ENCODE assay signal across 30 cellular contexts in the genomic region with DNA sequence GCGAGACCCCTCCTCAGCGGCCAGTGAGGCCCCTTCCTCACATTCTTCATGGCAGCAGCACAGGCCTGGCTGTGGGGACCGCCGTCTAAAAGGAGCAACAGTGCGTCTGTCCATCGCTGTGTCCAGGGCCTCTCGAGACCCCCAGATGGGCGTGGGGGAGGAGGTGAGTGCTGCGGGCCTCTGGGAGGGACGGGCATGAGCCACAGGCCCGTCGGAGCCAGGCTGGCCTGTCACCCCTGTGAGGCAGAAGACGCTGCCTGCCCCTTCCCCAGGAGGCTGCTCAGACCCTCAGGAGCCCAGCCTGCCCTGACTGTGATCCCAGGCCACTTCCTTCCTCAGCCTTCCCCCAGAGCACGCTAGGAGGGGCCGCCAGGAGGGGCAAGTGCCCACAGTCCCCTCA. TPM values are rescaled to one million over a fixed set of nuclear protein-coding genes. Genes with fewer than 3 reads are reported as not detected.
DNase-seq lines count a peak whose midpoint lies in the region; ATAC-seq and TF ChIP-seq lines count a peak whose summit lies in the region.
"Had no signal": no experiment of that assay in that cellular context is flagged by ENCODE, and none has a peak within 500 bp of the region (broad histone marks: within the 10 kb centered on the region; RNA-seq: fewer than 3 reads in every experiment).

No MANE protein-coding gene starts in this region.

- H3K4me1 ChIP-seq in Loucy (ENCODE audit: insufficient read depth, low read length, poor library complexity, severe bottlenecking) (peaks cover 10% of the 10 kb centered on the region), neural progenitor cell (peaks cover 16% of the 10 kb centered on the region)

- H3F3A ChIP-seq in Loucy (ENCODE audit: low read depth) (no peaks in the 10 kb centered on the region), neural progenitor cell (ENCODE audit: low read depth) (peaks cover 7% of the 10 kb centered on the region)

- H3K9me3 ChIP-seq in Loucy (ENCODE audit: insufficient read depth, low read depth, low read length) (no peaks in the 10 kb centered on the region), neural progenitor cell (ENCODE audit: low read depth) (no peaks in the 10 kb centered on the region)
- H3K9me3 ChIP-seq: ascending aorta, MG63, SJSA1, tibial artery had no signal

- H3K4me3 ChIP-seq in Loucy (ENCODE audit: low read length, poor library complexity, severe bottlenecking) (peak overlapping the region; percentile 40), neural progenitor cell (no peak overlapping the region)
- H3K4me3 ChIP-seq: MG63, SJSA1, tibial artery had no signal

- TF ChIP-seq CTCF in Loucy (conservative IDR thresholded peaks at IDR 0.05; ENCODE audit: low read length) (no peak), chondrocyte (IDR thresholded peaks at IDR 0.05) (no peak), neural progenitor cell (IDR thresholded peaks at IDR 0.05) (no peak)

- H3K9me2 ChIP-seq in Loucy (replicated peaks; ENCODE audit: low read depth, low read length), result no peaks in the 10 kb centered on the region

- H3K27me3 Mint-ChIP-seq in chondrocyte (ENCODE audit: low read depth), result no peaks in the 10 kb centered on the region
- peaks cover 12% of the 10 kb centered on the region for H3K27me3 Mint-ChIP-seq in neural progenitor cell (ENCODE audit: insufficient read depth, low read depth)

- H3K36me3 ChIP-seq in Loucy (ENCODE audit: insufficient read depth, low read length) (no peaks in the 10 kb centered on the region), neural progenitor cell (no peaks in the 10 kb centered on the region)
- H3K36me3 ChIP-seq: ascending aorta, SJSA1, tibial artery had no signal

- H3K9ac ChIP-seq in Loucy (ENCODE audit: low read depth, low read length, poor library complexity, severe bottlenecking), result peak overlapping the region; percentile 38
- H3K9ac ChIP-seq in neural progenitor cell, result no peak overlapping the region

- H3K9me3 Mint-ChIP-seq in chondrocyte (ENCODE audit: low read depth), result no peaks in the 10 kb centered on the region
- H3K9me3 Mint-ChIP-seq in neural progenitor cell, result no peaks in the 10 kb centered on the region
- H3K9me3 Mint-ChIP-seq: activated naive CD8-positive, alpha-beta T cell treated with anti-CD3 and anti-CD28 coated beads, Interleukin-2, amount 10 ng/mL, durations not matched to agents 7 days and 5 days; activated T-cell treated with anti-CD3 and anti-CD28 coated beads, Interleukin-2, amount 50 U/mL, for 4 hours; T-cell had no signal

- H3K4me3 Mint-ChIP-seq in chondrocyte (ENCODE audit: unreplicated experiment), result no peak overlapping the region
- peak overlapping the region; percentile 69 for H3K4me3 Mint-ChIP-seq in neural progenitor cell
- H3K4me3 Mint-ChIP-seq: activated T-cell treated with anti-CD3 and anti-CD28 coated beads, Interleukin-2, amount 50 U/mL, for 4 hours had no signal

- no peaks in the 10 kb centered on the region for H3K27me3 ChIP-seq in Loucy (ENCODE audit: insufficient read depth, low read length, poor library complexity, severe bottlenecking)
- peaks cover 36% of the 10 kb centered on the region for H3K27me3 ChIP-seq in neural progenitor cell
- H3K27me3 ChIP-seq: MG63 had no signal

- 0 out of 2 replicates have a peak overlapping the region, but pooled peaks have one; percentile 15 for H2AFZ ChIP-seq in Loucy (ENCODE audit: low read length)
- H2AFZ ChIP-seq in neural progenitor cell (replicated peaks), result no peak overlapping the region

- H3K4me1 Mint-ChIP-seq in chondrocyte (ENCODE audit: low read depth) (peaks cover 23% of the 10 kb centered on the region), neural progenitor cell (peaks cover 12% of the 10 kb centered on the region)

- H3K27ac ChIP-seq in neural progenitor cell, result no peak overlapping the region
- H3K27ac ChIP-seq: ascending aorta, SJSA1, tibial artery had no signal

- peaks cover 2% of the 10 kb centered on the region for H3K36me3 Mint-ChIP-seq in chondrocyte (ENCODE audit: low read depth)
- peaks cover 2% of the 10 kb centered on the region for H3K36me3 Mint-ChIP-seq in neural progenitor cell
- H3K36me3 Mint-ChIP-seq: activated CD8-positive, alpha-beta memory T cell treated with anti-CD3 and anti-CD28 coated beads, Interleukin-2, amount 10 ng/mL, durations not matched to agents 7 days and 5 days; activated naive CD8-positive, alpha-beta T cell treated with anti-CD3 and anti-CD28 coated beads, Interleukin-2, amount 10 ng/mL, durations not matched to agents 7 days and 5 days; T-cell had no signal

- peaks cover 6% of the 10 kb centered on the region; the same call in 1 of the 2 replicates for H3K79me2 ChIP-seq in Loucy (ENCODE audit: insufficient read depth, low read length)
- peaks cover 6% of the 10 kb centered on the region for H3K79me2 ChIP-seq in neural progenitor cell (ENCODE audit: low read depth)

- H3K27ac Mint-ChIP-seq in chondrocyte (ENCODE audit: unreplicated experiment), result no peak overlapping the region
- no peak overlapping the region for H3K27ac Mint-ChIP-seq in neural progenitor cell
- H3K27ac Mint-ChIP-seq: activated CD8-positive, alpha-beta memory T cell treated with anti-CD3 and anti-CD28 coated beads, Interleukin-2, amount 10 ng/mL, durations not matched to agents 7 days and 5 days; activated naive CD8-positive, alpha-beta T cell treated with anti-CD3 and anti-CD28 coated beads, Interleukin-2, amount 10 ng/mL, durations not matched to agents 7 days and 5 days; B cell; T-cell had no signal

- ATAC-seq in SK-N-SH treated with all-trans-retinoic acid at 6 μM for 48 hours, result no peak
- ATAC-seq: activated CD8-positive, alpha-beta memory T cell treated with anti-CD3 and anti-CD28 coated beads, Interleukin-2, amount 10 ng/mL, durations not matched to agents 7 days and 5 days; activated T-cell treated with anti-CD3 and anti-CD28 coated beads, Interleukin-2, amount 50 U/mL, for 4 hours; T-cell had no signal

- H4K20me1 ChIP-seq in Loucy (ENCODE audit: insufficient read depth, low read length, poor library complexity, severe bottlenecking) (no peaks in the 10 kb centered on the region), neural progenitor cell (ENCODE audit: low read depth) (no peaks in the 10 kb centered on the region)

- DNase-seq in chondrocyte (ENCODE audit: low spot score), result peak; percentile 75
- DNase-seq in neural progenitor cell (ENCODE audit: low spot score), result no peak
- no peak for DNase-seq in NCI-H226
- DNase-seq: ACHN; activated CD4-positive, alpha-beta T cell treated with anti-CD3 and anti-CD28 coated beads, Interleukin-2, amount 50 U/mL, for 4 hours; activated CD8-positive, alpha-beta memory T cell treated with anti-CD3 and anti-CD28 coated beads, Interleukin-2, amount 10 ng/mL, durations not matched to agents 7 days and 5 days; activated gamma-delta T cell treated with Interleukin-2 at 50 U/mL for 16 hours; activated naive CD8-positive, alpha-beta T cell treated with anti-CD3 and anti-CD28 coated beads, Interleukin-2, amount 10 ng/mL, durations not matched to agents 7 days and 5 days; activated T-cell treated with anti-CD3 and anti-CD28 coated beads, Interleukin-2, amount 50 U/mL, for 4 hours; DMS153; H7; KBM-7; MG63; NCI-H1105 treated with DMSO at 0.1 percent for 48 hours; NCI-H187 treated with DMSO at 0.1 percent for 48 hours; NCI-H2171; NCI-H510A; stimulated activated CD4-positive, alpha-beta T cell treated with anti-CD3 and anti-CD28 coated beads, Interleukin-4, amount 100 ng/mL, for 24 hours; T-cell had no signal

- peak overlapping the region; percentile 69 for H3K4me2 ChIP-seq in Loucy (ENCODE audit: low read depth, low read length, poor library complexity, severe bottlenecking)
- H3K4me2 ChIP-seq in neural progenitor cell, result no peak overlapping the region

TF ChIP-seq in SK-N-SH treated with all-trans-retinoic acid at 6 μM for 48 hours, 23 proteins besides CTCF, POLR2A, EP300 and RAD21 (continues in another document):
- TF ChIP-seq OSR1 (CRISPR knock-in tag; IDR thresholded peaks at IDR 0.05), result no peak
- no peak for TF ChIP-seq CSDC2 (CRISPR knock-in tag; IDR thresholded peaks at IDR 0.05)
- TF ChIP-seq ZNF565 (CRISPR knock-in tag; conservative IDR thresholded peaks at IDR 0.05; ENCODE audit: low read depth), result no peak
- TF ChIP-seq, protein P1, sequence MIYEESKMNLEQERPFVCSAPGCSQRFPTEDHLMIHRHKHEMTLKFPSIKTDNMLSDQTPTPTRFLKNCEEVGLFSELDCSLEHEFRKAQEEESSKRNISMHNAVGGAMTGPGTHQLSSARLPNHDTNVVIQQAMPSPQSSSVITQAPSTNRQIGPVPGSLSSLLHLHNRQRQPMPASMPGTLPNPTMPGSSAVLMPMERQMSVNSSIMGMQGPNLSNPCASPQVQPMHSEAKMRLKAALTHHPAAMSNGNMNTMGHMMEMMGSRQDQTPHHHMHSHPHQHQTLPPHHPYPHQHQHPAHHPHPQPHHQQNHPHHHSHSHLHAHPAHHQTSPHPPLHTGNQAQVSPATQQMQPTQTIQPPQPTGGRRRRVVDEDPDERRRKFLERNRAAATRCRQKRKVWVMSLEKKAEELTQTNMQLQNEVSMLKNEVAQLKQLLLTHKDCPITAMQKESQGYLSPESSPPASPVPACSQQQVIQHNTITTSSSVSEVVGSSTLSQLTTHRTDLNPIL (CRISPR knock-in tag; IDR thresholded peaks at IDR 0.05; ENCODE audit: low read depth), result no peak
- TF ChIP-seq PPARA (CRISPR knock-in tag; IDR thresholded peaks at IDR 0.05; ENCODE audit: borderline replicate concordance), result no peak
- TF ChIP-seq, protein P2, sequence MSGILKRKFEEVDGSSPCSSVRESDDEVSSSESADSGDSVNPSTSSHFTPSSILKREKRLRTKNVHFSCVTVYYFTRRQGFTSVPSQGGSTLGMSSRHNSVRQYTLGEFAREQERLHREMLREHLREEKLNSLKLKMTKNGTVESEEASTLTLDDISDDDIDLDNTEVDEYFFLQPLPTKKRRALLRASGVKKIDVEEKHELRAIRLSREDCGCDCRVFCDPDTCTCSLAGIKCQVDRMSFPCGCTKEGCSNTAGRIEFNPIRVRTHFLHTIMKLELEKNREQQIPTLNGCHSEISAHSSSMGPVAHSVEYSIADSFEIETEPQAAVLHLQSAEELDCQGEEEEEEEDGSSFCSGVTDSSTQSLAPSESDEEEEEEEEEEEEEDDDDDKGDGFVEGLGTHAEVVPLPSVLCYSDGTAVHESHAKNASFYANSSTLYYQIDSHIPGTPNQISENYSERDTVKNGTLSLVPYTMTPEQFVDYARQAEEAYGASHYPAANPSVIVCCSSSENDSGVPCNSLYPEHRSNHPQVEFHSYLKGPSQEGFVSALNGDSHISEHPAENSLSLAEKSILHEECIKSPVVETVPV (CRISPR knock-in tag; IDR thresholded peaks at IDR 0.05), result no peak

RNA-seq across cellular contexts. Expression of a gene that starts 2.1 kb away (rescaled TPM):
- total RNA-seq in chondrocyte (154 to 235 TPM (median 224 TPM) in 3 replicates), neural progenitor cell (ENCODE audit: low replicate concordance) (32.6 and 72.2 TPM in 2 replicates)

RNA-seq across cellular contexts. Expression of a gene that starts 7.8 kb away (rescaled TPM):
- not detected in 3 replicates for total RNA-seq in chondrocyte
- 0.11 TPM in 1 of 2 replicates, not detected in the other for total RNA-seq in neural progenitor cell (ENCODE audit: low replicate concordance)
- total RNA-seq: activated CD8-positive, alpha-beta memory T cell treated with anti-CD3 and anti-CD28 coated beads, Interleukin-2, amount 10 ng/mL, durations not matched to agents 7 days and 5 days; activated naive CD8-positive, alpha-beta T cell treated with anti-CD3 and anti-CD28 coated beads, Interleukin-2, amount 10 ng/mL, durations not matched to agents 7 days and 5 days; activated T-cell treated with anti-CD3 and anti-CD28 coated beads, Interleukin-2, amount 50 U/mL, for 4 hours; ascending aorta; B cell; fibroblast of villous mesenchyme; HT1080; liver; mesenteric fat pad; pulmonary artery endothelial cell; SJSA1; T-cell had no signal

RNA-seq across cellular contexts. Expression of a gene that starts 11.7 kb away (rescaled TPM):
- total RNA-seq in chondrocyte (28.3 to 38.1 TPM (median 37.8 TPM) in 3 replicates), neural progenitor cell (ENCODE audit: low replicate concordance) (8.1 and 12.9 TPM in 2 replicates)

RNA-seq across cellular contexts. Expression of a gene that starts 21.2 kb away (rescaled TPM):
- total RNA-seq in chondrocyte (14.5 to 16.0 TPM (median 15.8 TPM) in 3 replicates), neural progenitor cell (ENCODE audit: low replicate concordance) (5.1 and 15.2 TPM in 2 replicates)

RNA-seq across cellular contexts. Expression of a gene that starts 21.8 kb away (rescaled TPM):
- total RNA-seq in chondrocyte (0.29 TPM in 1 of 3 replicates, not detected in the others), neural progenitor cell (ENCODE audit: low replicate concordance) (0.25 TPM in 1 of 2 replicates, not detected in the other)
- total RNA-seq: ascending aorta, B cell, HT1080, mesenteric fat pad had no signal
